16 cellular contexts compared by ENCODE assay signal in the genomic region with DNA sequence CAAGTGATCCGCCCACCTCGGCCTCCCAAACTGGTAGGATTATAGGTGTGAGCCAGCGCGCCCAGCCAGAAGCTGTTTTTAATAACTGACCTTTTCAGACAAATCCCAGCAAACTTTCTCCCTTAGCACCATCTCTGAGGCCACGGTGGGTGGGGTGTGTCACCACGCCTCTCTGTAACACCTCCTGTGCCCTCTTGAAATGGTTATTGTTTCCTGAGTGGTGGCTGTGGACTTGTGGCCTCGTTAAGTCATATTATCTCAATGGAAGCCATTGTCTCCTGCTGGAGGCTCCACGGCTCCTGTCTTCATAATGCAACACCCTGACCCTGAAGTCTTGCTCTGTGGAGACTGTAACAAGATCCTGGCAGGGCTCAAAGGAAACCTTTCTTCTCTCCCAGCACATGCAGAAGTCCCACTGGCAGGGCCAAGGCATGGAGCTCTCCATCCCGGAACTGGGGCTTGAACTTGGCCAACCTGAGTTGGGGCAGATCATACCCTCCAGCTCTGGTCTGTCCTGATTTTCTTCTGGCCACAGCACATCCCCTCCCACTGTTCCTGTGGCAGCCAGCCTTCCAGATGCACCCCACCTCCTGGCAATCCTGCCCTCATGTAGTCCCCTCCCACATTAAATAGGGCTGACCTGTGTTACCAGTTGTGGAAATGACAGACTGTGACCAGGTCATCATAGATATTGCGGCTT.
DNase-seq lines count a peak whose midpoint lies in the region; ATAC-seq and TF ChIP-seq lines count a peak whose summit lies in the region.
"Had no signal": no experiment of that assay in that cellular context is flagged by ENCODE, and none has a peak within 500 bp of the region (broad histone marks: within the 10 kb centered on the region; RNA-seq: fewer than 3 reads in every experiment).

No MANE protein-coding gene starts in this region.

- no peak for ATAC-seq in activated naive CD4-positive, alpha-beta T cell treated with anti-CD3 and anti-CD28 coated beads, Interleukin-2, amount 50 U/mL, for 72 hours
- ATAC-seq in GM21717 (IDR thresholded peaks at IDR 0.05; ENCODE audit: unreplicated experiment), result no peak
- ATAC-seq in HG03571 (IDR thresholded peaks at IDR 0.05; ENCODE audit: unreplicated experiment), result no peak

- H3K4me3 Mint-ChIP-seq in CD14-positive monocyte (no peak overlapping the region), neural crest cell (peak overlapping the region; percentile 17)

- H3K4me1 Mint-ChIP-seq in CD14-positive monocyte (peaks cover 16% of the 10 kb centered on the region), neural crest cell (peaks cover 55% of the 10 kb centered on the region)

- TF ChIP-seq CTCF in CD14-positive monocyte (IDR thresholded peaks at IDR 0.05), result no peak
- no peak for TF ChIP-seq CTCF in neural crest cell (conservative IDR thresholded peaks at IDR 0.05)

- H3K9me3 Mint-ChIP-seq in CD14-positive monocyte (peaks cover 5 to 12% (median 10%) of the 10 kb centered on the region in 7 donors), neural crest cell (peaks cover 4% of the 10 kb centered on the region)
- H3K9me3 Mint-ChIP-seq in activated naive CD4-positive, alpha-beta T cell treated with anti-CD3 and anti-CD28 coated beads, Interleukin-2, amount 50 U/mL, for 72 hours, result peaks cover 9 to 10% of the 10 kb centered on the region in 2 donors

- H3K27ac Mint-ChIP-seq in CD14-positive monocyte (peak overlapping the region in 1 of 7 donors; percentile 54), neural crest cell (ENCODE audit: unreplicated experiment) (no peak overlapping the region)
- H3K27ac Mint-ChIP-seq in activated naive CD4-positive, alpha-beta T cell treated with anti-CD3 and anti-CD28 coated beads, Interleukin-2, amount 50 U/mL, for 72 hours, result no peak overlapping the region

- DNase-seq in CD14-positive monocyte (ENCODE audit: low spot score), result peak; percentile 3
- DNase-seq in RPMI7951 (ENCODE audit: low read depth), result peak; percentile 46
- DNase-seq in epithelial cell of prostate (ENCODE audit: low read depth, low spot score), result no peak
- DNase-seq in neural crest cell (ENCODE audit: low read depth, low spot score), result no peak
- DNase-seq in activated naive CD4-positive, alpha-beta T cell treated with anti-CD3 and anti-CD28 coated beads, Interleukin-2, amount 50 U/mL, for 72 hours (ENCODE audit: low spot score in 2 of 2), result no peak
- DNase-seq in HK-2 (ENCODE audit: unreplicated experiment), result no peak
- DNase-seq: DMS53; NCI-H1417; NCI-H2029 treated with DMSO at 0.1 percent for 48 hours; NCI-H526 treated with DMSO at 0.1 percent for 48 hours; NK-92 treated with Interleukin-12 subunit alpha and Interleukin-12 subunit beta, amount 100 ng/mL, for 24 hours; OCI-M1; SK-N-SH had no signal

- no peaks in the 10 kb centered on the region for H3K36me3 Mint-ChIP-seq in CD14-positive monocyte
- peaks cover 5% of the 10 kb centered on the region for H3K36me3 Mint-ChIP-seq in neural crest cell (ENCODE audit: low read depth)
- H3K36me3 Mint-ChIP-seq in activated naive CD4-positive, alpha-beta T cell treated with anti-CD3 and anti-CD28 coated beads, Interleukin-2, amount 50 U/mL, for 72 hours, result peaks cover 0 to 11% of the 10 kb centered on the region in 2 donors

- H3K27me3 Mint-ChIP-seq in CD14-positive monocyte (ENCODE audit: low read depth in 3 of 3) (peaks cover 4 to 13% (median 4%) of the 10 kb centered on the region in 3 donors), neural crest cell (ENCODE audit: low read depth) (no peaks in the 10 kb centered on the region)

- intact Hi-C loops in CD14-positive monocyte (cut with micrococcal nuclease), result no loop called here

- peak overlapping the region; percentile 73 for H3K27ac ChIP-seq in epithelial cell of prostate
- H3K27ac ChIP-seq: C4-2B had no signal

Comparison
In these comparisons a context has a peak if more than half of its experiments do, and no peak if none do; other contexts are left out.
1. DNase-seq: peak in CD14-positive monocyte (single experiment) and RPMI7951 (single experiment); none in epithelial cell of prostate (single experiment), neural crest cell (single experiment), activated naive CD4-positive, alpha-beta T cell treated with anti-CD3 and anti-CD28 coated beads, Interleukin-2, amount 50 U/mL, for 72 hours (0 of 2) and HK-2 (single experiment).